ENCODE assay signal across 11 cellular contexts in the genomic region with DNA sequence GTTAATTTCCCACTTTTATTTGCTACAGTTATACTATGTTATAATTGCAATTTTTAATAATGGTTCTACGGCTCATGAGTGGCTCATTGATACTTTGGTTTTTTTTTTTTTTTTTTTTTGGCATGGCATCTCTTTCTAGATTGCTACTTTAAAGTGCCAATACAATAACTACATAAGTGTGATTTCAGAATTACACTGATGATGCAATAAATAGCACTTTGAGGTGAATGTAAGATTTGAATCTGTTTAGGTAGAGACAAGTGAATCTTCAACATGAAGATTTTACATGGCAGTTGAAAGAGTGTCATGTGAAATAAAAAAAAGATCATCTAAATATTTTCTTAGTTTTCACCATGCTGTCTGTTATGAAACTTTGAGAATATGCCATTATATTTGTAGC.
"Had no signal": no experiment of that assay in that cellular context is flagged by ENCODE, and none has a peak within 500 bp of the region (broad histone marks: within the 10 kb centered on the region; RNA-seq: fewer than 3 reads in every experiment).

No MANE protein-coding gene starts in this region.

- H3K9ac ChIP-seq: GM23248 had no signal

- H3K4me1 ChIP-seq: HAP-1 had no signal

- H3K36me3 ChIP-seq: HAP-1 had no signal

- H3K9me3 ChIP-seq: HAP-1 had no signal

- DNase-seq: GM23248, GOT3, H7, H9, HCEC 1CT, HFFc6 had no signal

- H2AFZ ChIP-seq: GM23248, GM23338 had no signal

- H3K4me3 ChIP-seq: GM23248, GM23338, HAP-1 had no signal

- H3K4me2 ChIP-seq: GM23338 had no signal

- ATAC-seq: GM23338, HCT116 had no signal

- FAIRE-seq: H1, H54 had no signal

- H3K27ac ChIP-seq: GM23248 had no signal
